9 cellular contexts compared by ENCODE assay signal in genomic region chr1:16156848-16157495, GRCh38. TPM values are rescaled to one million over a fixed set of nuclear protein-coding genes. Genes with fewer than 3 reads are reported as not detected.
DNase-seq lines count a peak whose midpoint lies in the region; ATAC-seq, FAIRE-seq and TF ChIP-seq lines count a peak whose summit lies in the region.
"Had no signal": no experiment of that assay in that cellular context is flagged by ENCODE, and none has a peak within 500 bp of the region (broad histone marks: within the 10 kb centered on the region; RNA-seq: fewer than 3 reads in every experiment).

No MANE protein-coding gene starts in this region.

- H3K4me2 ChIP-seq in keratinocyte (ENCODE audit: control insufficient read depth, extremely low read depth, insufficient read depth, low read depth, low read length): peak overlapping the region; percentile 100

- 81 to 87% (median 84%) methylated on average over 10 to 13 of the region's 13 CpGs for WGBS in stomach, 5 donors

- peaks cover 3% of the 10 kb centered on the region for H3K9me1 ChIP-seq in keratinocyte (ENCODE audit: control insufficient read depth, extremely low read depth, insufficient read depth, low read length)

- peak overlapping the region; percentile 91 for H3K9ac ChIP-seq in keratinocyte (ENCODE audit: control insufficient read depth, extremely low read depth, insufficient read depth, low read length)

- dilution Hi-C loops in keratinocyte (cut with MboI; ENCODE audit: extremely low pct_ligation_motif_present, low sequenced_read_pairs): no loop called here

- TF ChIP-seq CTCF in ascending aorta (IDR thresholded peaks at IDR 0.05): no peak
- TF ChIP-seq CTCF in keratinocyte (optimal IDR thresholded peaks at IDR 0.05 in 1 of 3, IDR thresholded peaks at IDR 0.05 in 1 of 3, conservative IDR thresholded peaks at IDR 0.05 in 1 of 3; ENCODE audit: extremely low read depth in 1 of 3, insufficient read depth in 2 of 3, low read length in 3 of 3): no peak
- no peak for TF ChIP-seq CTCF in stomach (IDR thresholded peaks at IDR 0.05)

- H3K27me3 ChIP-seq in H7 (ENCODE audit: control insufficient read depth, insufficient read depth, low read length): peaks cover 1% of the 10 kb centered on the region; the same call in 1 of the 2 replicates
- H3K27me3 ChIP-seq in ascending aorta: no peaks in the 10 kb centered on the region
- H3K27me3 ChIP-seq in keratinocyte (ENCODE audit: control insufficient read depth, extremely low read depth, insufficient read depth, low read length): no peaks in the 10 kb centered on the region
- H3K27me3 ChIP-seq in stomach: peaks cover 0 to 9% (median 0%) of the 10 kb centered on the region in 3 donors
- no peaks in the 10 kb centered on the region for H3K27me3 ChIP-seq in effector memory CD4-positive, alpha-beta T cell (replicated peaks; ENCODE audit: control insufficient read depth, insufficient read depth, low read length, poor library complexity, severe bottlenecking)

- TF ChIP-seq EP300 in stomach (IDR thresholded peaks at IDR 0.05): no peak

- peak; percentile 53 for DNase-seq in H7
- no peak for DNase-seq in ascending aorta (ENCODE audit: low spot score in 2 of 2)
- no peak for DNase-seq in keratinocyte (ENCODE audit: low read depth, low spot score)
- DNase-seq in stomach: no peak
- no peak for DNase-seq in NCI-H1417 treated with DMSO at 0.1 percent for 48 hours (lab: John Stamatoyannopoulos, UW)
- DNase-seq in effector memory CD4-positive, alpha-beta T cell: no peak
- DNase-seq: NCI-H1105 treated with DMSO at 0.1 percent for 48 hours had no signal

- no peak for ATAC-seq in HG02610 (IDR thresholded peaks at IDR 0.05; ENCODE audit: unreplicated experiment)
- no peak for ATAC-seq in GM18519 (IDR thresholded peaks at IDR 0.05; ENCODE audit: low FRiP score, unreplicated experiment)

- FAIRE-seq in keratinocyte (lab: Jason Lieb, UNC): peak; percentile 20

- intact Hi-C loops in ascending aorta (cut with DNase I) (loop anchor here (2.0 kb wide), 1 partner anchor 26 kb away; no protein-coding TSS in a partner anchor), stomach (cut with DNase I; ENCODE audit: low total_unique reads) (no loop called here)

- H3K9me3 ChIP-seq in ascending aorta (no peaks in the 10 kb centered on the region), keratinocyte (ENCODE audit: control insufficient read depth, low read depth, low read length) (no peaks in the 10 kb centered on the region), stomach (no peaks in the 10 kb centered on the region)
- H3K9me3 ChIP-seq in effector memory CD4-positive, alpha-beta T cell (ENCODE audit: control insufficient read depth, low read length): no peaks in the 10 kb centered on the region

- H3K79me2 ChIP-seq in keratinocyte (ENCODE audit: control insufficient read depth, insufficient read depth, low read length): peaks cover 52% of the 10 kb centered on the region

- H3K27ac ChIP-seq in ascending aorta (peak overlapping the region; percentile 84 to 91), keratinocyte (ENCODE audit: control insufficient read depth, insufficient read depth, low read length) (peak overlapping the region; percentile 94), stomach (peak overlapping the region in 4 of 5 donors; percentile 92 to 95 (median 92))
- H3K27ac ChIP-seq in effector memory CD4-positive, alpha-beta T cell (ENCODE audit: insufficient read depth, low read length, poor library complexity, severe bottlenecking): no peak overlapping the region

- H3K36me3 ChIP-seq in H7 (replicated peaks; ENCODE audit: control insufficient read depth, insufficient read depth, low read length) (no peaks in the 10 kb centered on the region), ascending aorta (no peaks in the 10 kb centered on the region), keratinocyte (ENCODE audit: control insufficient read depth in 2 of 2, extremely low read depth in 1 of 2, insufficient read depth in 2 of 2, low read length in 2 of 2) (peaks cover 15 to 27% of the 10 kb centered on the region in 2 experiments), stomach (no peaks in the 10 kb centered on the region)
- H3K36me3 ChIP-seq in effector memory CD4-positive, alpha-beta T cell (ENCODE audit: control insufficient read depth, insufficient read depth, low read length): no peaks in the 10 kb centered on the region

- H3K4me1 ChIP-seq in ascending aorta: peaks cover 12 to 29% of the 10 kb centered on the region in 2 donors
- H3K4me1 ChIP-seq in keratinocyte (ENCODE audit: control insufficient read depth, extremely low read depth, insufficient read depth, low read length): peaks cover 46% of the 10 kb centered on the region
- H3K4me1 ChIP-seq in stomach: peaks cover 42 to 59% (median 48%) of the 10 kb centered on the region in 4 donors
- peaks cover 51% of the 10 kb centered on the region for H3K4me1 ChIP-seq in effector memory CD4-positive, alpha-beta T cell (ENCODE audit: control insufficient read depth, insufficient read depth, low read length, poor library complexity, severe bottlenecking)

- H4K20me1 ChIP-seq in keratinocyte (ENCODE audit: control insufficient read depth, extremely low read depth, insufficient read depth, low read length): peaks cover 12% of the 10 kb centered on the region

- H2AFZ ChIP-seq in keratinocyte (ENCODE audit: control insufficient read depth, low read length): no peak overlapping the region

- no peak for TF ChIP-seq POLR2A in stomach (IDR thresholded peaks at IDR 0.05)

- no peak overlapping the region for H3K4me3 ChIP-seq in H7 (ENCODE audit: insufficient read depth, low read depth, low read length)
- no peak overlapping the region for H3K4me3 ChIP-seq in ascending aorta
- peak overlapping the region; percentile 3 to 94 (median 83) for H3K4me3 ChIP-seq in keratinocyte (ENCODE audit: control insufficient read depth in 2 of 3, extremely low read depth in 1 of 3, insufficient read depth in 2 of 3, low read depth in 1 of 3, low read length in 3 of 3)
- H3K4me3 ChIP-seq in stomach: peak overlapping the region in 1 of 4 donors; percentile 56
- H3K4me3 ChIP-seq in effector memory CD4-positive, alpha-beta T cell (ENCODE audit: insufficient read depth, low read depth, low read length, poor library complexity, severe bottlenecking): no peak overlapping the region

RNA-seq across cellular contexts. Expression of gene EPHA2, which starts 1.1 kb away (rescaled TPM):
- total RNA-seq in H7 (2014; rRNA removed; shearing (Covaris generic)): 43.3 and 63.5 TPM in 2 replicates
- 42.7 TPM for total RNA-seq in ascending aorta
- 55.6 to 70.9 TPM (median 60.3 TPM) in 3 replicates for polyA plus RNA-seq in keratinocyte
- 31.9 TPM for polyA plus RNA-seq in keratinocyte (2011; ENCODE audit: low read depth)
- 36.6 and 49.9 TPM in 2 replicates for polyA plus RNA-seq in keratinocyte (2011; cell fraction: cytosol; rRNA removed)
- polyA plus RNA-seq in keratinocyte (2011; cell fraction: nucleus; rRNA removed): 176 and 195 TPM in 2 replicates
- polyA plus RNA-seq in keratinocyte (2012; ENCODE audit: low replicate concordance): 64.4 and 71.6 TPM in 2 replicates
- polyA minus RNA-seq in keratinocyte: 113 to 223 TPM (median 129 TPM) in 3 replicates
- 152 TPM for polyA minus RNA-seq in keratinocyte (2011; cell fraction: cytosol; rRNA and poly(A)+ RNA removed)
- polyA minus RNA-seq in keratinocyte (2011; cell fraction: nucleus; rRNA and poly(A)+ RNA removed): 153 and 207 TPM in 2 replicates
- total RNA-seq in stomach: 100 to 1,000 TPM in 1 of 5 donors, 10 to 100 TPM in 3, 1 to 10 TPM in 1; 6.7 to 200 (median 42.7) TPM
- polyA plus RNA-seq in stomach: 10 to 100 TPM in 2 of 3 donors, 1 to 10 TPM in 1; 4.6 to 30.4 (median 11.0) TPM

RNA-seq across cellular contexts. Expression of gene ARHGEF19, which starts 55.5 kb away (rescaled TPM):
- total RNA-seq in H7 (2014; rRNA removed; shearing (Covaris generic)): 16.2 and 21.0 TPM in 2 replicates
- 1.5 TPM for total RNA-seq in ascending aorta
- polyA plus RNA-seq in keratinocyte: 5.0 to 7.1 TPM (median 5.1 TPM) in 3 replicates
- polyA plus RNA-seq in keratinocyte (2011; ENCODE audit: low read depth): 2.4 TPM
- 2.6 and 4.1 TPM in 2 replicates for polyA plus RNA-seq in keratinocyte (2011; cell fraction: cytosol; rRNA removed)
- 10.6 and 14.4 TPM in 2 replicates for polyA plus RNA-seq in keratinocyte (2011; cell fraction: nucleus; rRNA removed)
- polyA plus RNA-seq in keratinocyte (2012; ENCODE audit: low replicate concordance): 2.1 and 5.8 TPM in 2 replicates
- polyA minus RNA-seq in keratinocyte: 4.3 to 8.0 TPM (median 4.6 TPM) in 3 replicates
- polyA minus RNA-seq in keratinocyte (2011; cell fraction: cytosol; rRNA and poly(A)+ RNA removed): 4.4 TPM
- 3.0 and 4.4 TPM in 2 replicates for polyA minus RNA-seq in keratinocyte (2011; cell fraction: nucleus; rRNA and poly(A)+ RNA removed)
- 10 to 100 TPM in 2 of 5 donors, 1 to 10 TPM in 3; 3.5 to 17.4 (median 8.1) TPM for total RNA-seq in stomach
- polyA plus RNA-seq in stomach: 10 to 100 TPM in 1 of 3 donors, 1 to 10 TPM in 2; 9.5 to 20.1 (median 9.5) TPM

Comparison
In these comparisons a context has a peak if more than half of its experiments do, and no peak if none do; other contexts are left out.
1. H3K4me3 ChIP-seq: peak in keratinocyte (3 of 3); none in H7 (single experiment), ascending aorta (0 of 2) and effector memory CD4-positive, alpha-beta T cell (single experiment).